Comparison of ENCODE assay signal across 14 cellular contexts in genomic region chr15:25784876-25785642, GRCh38.
DNase-seq lines count a peak whose midpoint lies in the region; TF ChIP-seq lines count a peak whose summit lies in the region.
"Had no signal": no experiment of that assay in that cellular context is flagged by ENCODE, and none has a peak within 500 bp of the region (broad histone marks: within the 10 kb centered on the region; RNA-seq: fewer than 3 reads in every experiment).

No MANE protein-coding gene starts in this region.

- H3K79me2 ChIP-seq in osteoblast (ENCODE audit: insufficient read depth, low read length) = peaks cover 28% of the 10 kb centered on the region

- H3K36me3 Mint-ChIP-seq in CD14-positive monocyte = peaks cover 6 to 8% of the 10 kb centered on the region in 2 donors
- H3K36me3 Mint-ChIP-seq: stimulated activated memory B cell treated with anti-CD40 and anti-IgM and Interleukin-4, amounts not matched to agents 10 μg/mL and 1 μg/mL and 100 μg/mL, for 72 hours had no signal

- 82 to 85% methylated on average over 17 of the region's 17 CpGs for WGBS in tibial nerve, 2 donors

- H3K9me3 ChIP-seq in osteoblast (ENCODE audit: low read depth, low read length) = no peaks in the 10 kb centered on the region
- no peaks in the 10 kb centered on the region for H3K9me3 ChIP-seq in MG63
- no peaks in the 10 kb centered on the region for H3K9me3 ChIP-seq in tibial nerve

- peak overlapping the region; percentile 98 for H3K27ac ChIP-seq in osteoblast (ENCODE audit: low read depth, low read length)
- no peak overlapping the region for H3K27ac ChIP-seq in tibial nerve
- H3K27ac ChIP-seq: VCaP had no signal

- no peak for TF ChIP-seq POLR2A in tibial nerve (IDR thresholded peaks at IDR 0.05)

- H3K27me3 ChIP-seq in osteoblast (ENCODE audit: insufficient read depth, low read length) (no peaks in the 10 kb centered on the region), MG63 (no peaks in the 10 kb centered on the region), tibial nerve (no peaks in the 10 kb centered on the region)

- H4K20me1 ChIP-seq in osteoblast (ENCODE audit: insufficient read depth, low read length) = no peaks in the 10 kb centered on the region

- intact Hi-C loops in CD14-positive monocyte (cut with micrococcal nuclease) = no loop called here

- H3K36me3 ChIP-seq in osteoblast (ENCODE audit: insufficient read depth, low read length) (peaks cover 8% of the 10 kb centered on the region), MG63 (no peaks in the 10 kb centered on the region), tibial nerve (peaks cover 0 to 9% (median 0%) of the 10 kb centered on the region in 3 donors)

- DNase-seq in CD14-positive monocyte (ENCODE audit: low spot score) (no peak), HT1080 (ENCODE audit: low read depth) (peak; percentile 82), fibroblast of gingiva (ENCODE audit: low read depth) (peak; percentile 50), osteoblast (ENCODE audit: insufficient read length, low spot score, missing footprints) (peak; percentile 98), MG63 (no peak), DMS114 treated with DMSO at 0.1 percent for 48 hours (lab: John Stamatoyannopoulos, UW; ENCODE audit: unreplicated experiment) (no peak), tibial nerve (ENCODE audit: low spot score in 2 of 2) (no peak)
- DNase-seq: caudate nucleus, DMS153, MM.1S, NCI-H345 had no signal

- H3K4me3 Mint-ChIP-seq in CD14-positive monocyte = peak overlapping the region in 1 of 2 donors; percentile 72
- H3K4me3 Mint-ChIP-seq: activated T-helper 1 cell treated with anti-CD3 and anti-CD28 coated beads, Interleukin-12 subunit alpha, Interleukin-12 subunit beta, Interleukin-2, Interleukin-4 antibody, amounts not matched to agents 30 ng/mL and 10 ng/mL and 1 ng/mL, durations not matched to agents 14 hours and 24 hours and 36 hours; stimulated activated memory B cell treated with anti-CD40 and anti-IgM and Interleukin-4, amounts not matched to agents 10 μg/mL and 1 μg/mL and 100 μg/mL, for 72 hours had no signal

- peaks cover 57% of the 10 kb centered on the region for H3K4me1 Mint-ChIP-seq in CD14-positive monocyte

- no peak for TF ChIP-seq EP300 in tibial nerve (IDR thresholded peaks at IDR 0.05)

- H3K4me3 ChIP-seq in osteoblast (ENCODE audit: insufficient read depth, low read length) (no peak overlapping the region), MG63 (no peak overlapping the region), tibial nerve (no peak overlapping the region)

- peak overlapping the region; percentile 37 for H3K4me2 ChIP-seq in osteoblast (ENCODE audit: insufficient read depth, low read length)

- peaks cover 0 to 2% (median 0%) of the 10 kb centered on the region in 7 donors for H3K9me3 Mint-ChIP-seq in CD14-positive monocyte
- H3K9me3 Mint-ChIP-seq: activated T-helper 1 cell treated with anti-CD3 and anti-CD28 coated beads, Interleukin-12 subunit alpha, Interleukin-12 subunit beta, Interleukin-2, Interleukin-4 antibody, amounts not matched to agents 30 ng/mL and 10 ng/mL and 1 ng/mL, durations not matched to agents 14 hours and 24 hours and 36 hours; stimulated activated memory B cell treated with anti-CD40 and anti-IgM and Interleukin-4, amounts not matched to agents 10 μg/mL and 1 μg/mL and 100 μg/mL, for 72 hours had no signal

- H2AFZ ChIP-seq in osteoblast (ENCODE audit: low read length) = no peak overlapping the region

- TF ChIP-seq CTCF in CD14-positive monocyte (IDR thresholded peaks at IDR 0.05) (no peak), osteoblast (IDR thresholded peaks at IDR 0.05; ENCODE audit: extremely low read depth, low read depth, low read length) (no peak), tibial nerve (IDR thresholded peaks at IDR 0.05) (no peak)

- peaks cover 0 to 2% (median 2%) of the 10 kb centered on the region in 3 donors for H3K27me3 Mint-ChIP-seq in CD14-positive monocyte (ENCODE audit: low read depth in 3 of 3)

- H3K27ac Mint-ChIP-seq in CD14-positive monocyte = peak overlapping the region in 5 of 7 donors; percentile 37 to 81 (median 51)
- H3K27ac Mint-ChIP-seq: activated T-helper 1 cell treated with anti-CD3 and anti-CD28 coated beads, Interleukin-12 subunit alpha, Interleukin-12 subunit beta, Interleukin-2, Interleukin-4 antibody, amounts not matched to agents 30 ng/mL and 10 ng/mL and 1 ng/mL, durations not matched to agents 14 hours and 24 hours and 36 hours; stimulated activated memory B cell treated with anti-CD40 and anti-IgM and Interleukin-4, amounts not matched to agents 10 μg/mL and 1 μg/mL and 100 μg/mL, for 72 hours had no signal

- peaks cover 61% of the 10 kb centered on the region for H3K4me1 ChIP-seq in osteoblast (ENCODE audit: insufficient read depth, low read length)
- H3K4me1 ChIP-seq in tibial nerve = peaks cover 0 to 43% (median 6%) of the 10 kb centered on the region in 4 donors

Comparison
In these comparisons a context has a peak if more than half of its experiments do, and no peak if none do; other contexts are left out.
1. DNase-seq: peak in HT1080 (single experiment), fibroblast of gingiva (single experiment) and osteoblast (single experiment); none in CD14-positive monocyte (single experiment), MG63 (single experiment), DMS114 treated with DMSO at 0.1 percent for 48 hours (single experiment) and tibial nerve (0 of 2).